15 cellular contexts compared by ENCODE assay signal in genomic region chr4:113834302-113834701, GRCh38.
"Had no signal": no experiment of that assay in that cellular context is flagged by ENCODE, and none has a peak within 500 bp of the region (broad histone marks: within the 10 kb centered on the region; RNA-seq: fewer than 3 reads in every experiment).

No MANE protein-coding gene starts in this region.

- H3K27me3 ChIP-seq: esophagus squamous epithelium, spleen, testis, tibial nerve, upper lobe of right lung, vagina had no signal

- H3K9me3 Mint-ChIP-seq: naive thymus-derived CD8-positive, alpha-beta T cell; stimulated activated naive B cell treated with anti-CD40 and anti-IgM and Interleukin-4, amounts not matched to agents 10 μg/mL and 1 μg/mL and 100 μg/mL, for 72 hours had no signal

- H3K4me3 Mint-ChIP-seq: naive thymus-derived CD8-positive, alpha-beta T cell; stimulated activated naive B cell treated with anti-CD40 and anti-IgM and Interleukin-4, amounts not matched to agents 10 μg/mL and 1 μg/mL and 100 μg/mL, for 72 hours; stimulated activated naive CD8-positive, alpha-beta T cell treated with anti-CD3 and anti-CD28 coated beads, Interleukin-15, amount 100 ng/mL, for 72 hours had no signal

- H3K27ac ChIP-seq: esophagus squamous epithelium, spleen, testis, tibial nerve, upper lobe of right lung, vagina had no signal

- ATAC-seq: mucosa of descending colon; sciatic nerve; stimulated activated naive B cell treated with anti-CD40 and anti-IgM and Interleukin-4, amounts not matched to agents 10 μg/mL and 1 μg/mL and 100 μg/mL, for 72 hours; stimulated activated naive CD8-positive, alpha-beta T cell treated with anti-CD3 and anti-CD28 coated beads, Interleukin-15, amount 100 ng/mL, for 72 hours; upper lobe of right lung had no signal

- H3K4me1 ChIP-seq: testis, vagina had no signal

- H3K27ac Mint-ChIP-seq: stimulated activated naive B cell treated with anti-CD40 and anti-IgM and Interleukin-4, amounts not matched to agents 10 μg/mL and 1 μg/mL and 100 μg/mL, for 72 hours; stimulated activated naive CD8-positive, alpha-beta T cell treated with anti-CD3 and anti-CD28 coated beads, Interleukin-15, amount 100 ng/mL, for 72 hours had no signal

- H3K9me3 ChIP-seq: esophagus squamous epithelium, mucosa of descending colon, spleen, testis, tibial nerve, upper lobe of right lung, vagina had no signal

- H3K36me3 ChIP-seq: esophagus squamous epithelium, spleen, tibial nerve, upper lobe of right lung, vagina had no signal

- H3K4me3 ChIP-seq: esophagus squamous epithelium, mucosa of descending colon, spleen, testis, tibial nerve, upper lobe of right lung, vagina had no signal

- DNase-seq: esophagus squamous epithelium; mucosa of descending colon; naive thymus-derived CD8-positive, alpha-beta T cell; posterior cingulate gyrus; spleen; stimulated activated CD4-positive, alpha-beta T cell treated with anti-CD3 and anti-CD28 coated beads, Interleukin-15, amount 100 ng/mL, for 24 hours; stimulated activated CD4-positive, alpha-beta T cell treated with anti-CD3 and anti-CD28 coated beads, Interleukin-1b, Interleukin-23, amount 100 ng/mL, for 48 hours; stimulated activated CD4-positive, alpha-beta T cell treated with anti-CD3 and anti-CD28 coated beads, Interleukin-4, amount 100 ng/mL, for 4 hours; stimulated activated naive B cell treated with anti-CD40 and anti-IgM and Interleukin-4, amounts not matched to agents 10 μg/mL and 1 μg/mL and 100 μg/mL, for 72 hours; stimulated activated naive CD8-positive, alpha-beta T cell treated with anti-CD3 and anti-CD28 coated beads, Interleukin-15, amount 100 ng/mL, for 72 hours; testis; upper lobe of right lung had no signal
